In the genomic region with DNA sequence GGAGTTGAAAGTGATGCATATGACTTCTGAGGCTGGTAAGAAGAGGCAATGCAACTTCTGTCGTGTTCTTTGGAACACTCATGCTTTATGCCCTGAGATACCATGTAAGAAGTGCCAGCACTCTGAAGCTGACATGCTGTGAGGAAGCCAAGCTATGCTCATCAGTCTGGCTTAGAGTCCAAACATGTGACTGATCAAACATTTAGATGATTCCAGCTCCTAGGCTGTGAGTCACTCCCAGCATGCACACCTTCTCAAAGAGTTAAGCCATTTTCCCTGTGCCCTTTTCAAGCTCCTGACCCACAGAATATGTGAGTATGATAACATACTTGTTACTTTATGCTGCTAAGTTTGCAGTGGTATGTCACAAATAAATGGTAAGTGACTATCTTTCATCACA, we compare ENCODE assay signal across 26 cellular contexts. TPM values are rescaled to one million over a fixed set of nuclear protein-coding genes. Genes with fewer than 3 reads are reported as not detected.
DNase-seq lines count a peak whose midpoint lies in the region; ATAC-seq, FAIRE-seq and TF ChIP-seq lines count a peak whose summit lies in the region.
"Had no signal": no experiment of that assay in that cellular context is flagged by ENCODE, and none has a peak within 500 bp of the region (broad histone marks: within the 10 kb centered on the region; RNA-seq: fewer than 3 reads in every experiment).

No MANE protein-coding gene starts in this region.

- FAIRE-seq in K562 (lab: Jason Lieb, UNC) (no peak), D721Med (lab: Jason Lieb, UNC) (no peak)

- TF ChIP-seq EP300 in K562 (IDR thresholded peaks at IDR 0.05; ENCODE audit: low read length): no peak

- no peak overlapping the region for H3K4me2 ChIP-seq in K562 (ENCODE audit: insufficient read depth, low read length)

- H3K4me3 ChIP-seq in K562: no peak overlapping the region
- no peak overlapping the region for H3K4me3 ChIP-seq in spleen
- H3K4me3 ChIP-seq: body of pancreas, ovary, Peyer's patch, SK-N-MC had no signal

- TF ChIP-seq POLR2A in K562 (conservative IDR thresholded peaks at IDR 0.05) (no peak), spleen (IDR thresholded peaks at IDR 0.05) (no peak)

- peak overlapping the region; percentile 35 for H3K27ac Mint-ChIP-seq in memory B cell
- H3K27ac Mint-ChIP-seq: activated naive CD8-positive, alpha-beta T cell treated with anti-CD3 and anti-CD28 coated beads for 36 hours; activated T-helper 2 cell treated with anti-CD3 and anti-CD28 coated beads, Interferon-gamma antibody, Interleukin-2, Interleukin-4, amounts not matched to agents 10 μg/mL and 5 μg/mL and 100 μg/mL, durations not matched to agents 14 hours and 24 hours and 36 hours; CD4-positive, CD25-positive, alpha-beta regulatory T cell; endodermal cell; natural killer cell; T-helper 17 cell had no signal

- no peaks in the 10 kb centered on the region for H3K27me3 Mint-ChIP-seq in memory B cell
- H3K27me3 Mint-ChIP-seq: activated naive CD8-positive, alpha-beta T cell treated with anti-CD3 and anti-CD28 coated beads for 36 hours; CD4-positive, CD25-positive, alpha-beta regulatory T cell; IgD-negative memory B cell; T-helper 17 cell had no signal

- BruUV-seq in K562 (replicated peaks; lab: Mats Ljungman, UMichigan): no TSS peak

- POLR2A ChIA-PET in K562 (lab: Yijun Ruan, JAX): no interaction called here

- no peaks in the 10 kb centered on the region for H4K20me1 ChIP-seq in K562 (replicated peaks; ENCODE audit: control insufficient read depth, insufficient read depth, low read length)

- intact Hi-C loops in K562 (cut with micrococcal nuclease) (no loop called here), spleen (cut with DNase I; ENCODE audit: low total_unique reads) (no loop called here)

- CTCF ChIA-PET in K562 (lab: Yijun Ruan, JAX; ENCODE audit: low intra/inter-chr PET ratio): no interaction called here

- H3K79me2 ChIP-seq in K562 (ENCODE audit: control insufficient read depth, insufficient read depth, low read length): no peaks in the 10 kb centered on the region

- TF ChIP-seq CTCF in K562 (IDR thresholded peaks at IDR 0.05 in 2 of 3, conservative IDR thresholded peaks at IDR 0.05 in 1 of 3; ENCODE audit: insufficient read depth in 2 of 3, low read depth in 1 of 3, low read length in 3 of 3) (no peak), spleen (IDR thresholded peaks at IDR 0.05 in 8 of 11, conservative IDR thresholded peaks at IDR 0.05 in 3 of 11) (no peak), D721Med (IDR thresholded peaks at IDR 0.05; ENCODE audit: insufficient read depth, missing control alignments) (no peak)

- 7% methylated on average over 1 of the region's 1 CpG for WGBS in K562 (ENCODE audit: insufficient coverage, low coverage, missing lambda C conversion rate)
- WGBS in spleen, 5 donors: 85 to 100% (median 86%) methylated on average over 1 of the region's 1 CpG

- H3K9ac ChIP-seq in K562 (ENCODE audit: insufficient read depth in 1 of 2, low read depth in 2 of 2, low read length in 2 of 2): no peak overlapping the region

- no peak overlapping the region for H3K27ac ChIP-seq in K562 (ENCODE audit: extremely low read depth, low read depth, low read length)
- H3K27ac ChIP-seq in spleen: no peak overlapping the region
- H3K27ac ChIP-seq: body of pancreas, ovary, Peyer's patch, SK-N-MC had no signal

- no peaks in the 10 kb centered on the region for H3K9me3 Mint-ChIP-seq in memory B cell
- H3K9me3 Mint-ChIP-seq: activated naive CD8-positive, alpha-beta T cell treated with anti-CD3 and anti-CD28 coated beads for 36 hours; activated T-helper 2 cell treated with anti-CD3 and anti-CD28 coated beads, Interferon-gamma antibody, Interleukin-2, Interleukin-4, amounts not matched to agents 10 μg/mL and 5 μg/mL and 100 μg/mL, durations not matched to agents 14 hours and 24 hours and 36 hours; CD4-positive, CD25-positive, alpha-beta regulatory T cell; endodermal cell; IgD-negative memory B cell; natural killer cell had no signal

- peak; percentile 35 for DNase-seq in EL
- DNase-seq in HT1080 (ENCODE audit: low read depth): peak; percentile 59
- DNase-seq in K562 (ENCODE audit: extremely low read depth in 1 of 4, low spot score in 3 of 4): no peak
- no peak for DNase-seq in memory B cell (ENCODE audit: low spot score in 2 of 2)
- DNase-seq in spleen: no peak
- no peak for DNase-seq in D721Med (ENCODE audit: insufficient read length, low spot score)
- DNase-seq: activated CD4-positive, alpha-beta T cell treated with anti-CD3 and anti-CD28 coated beads, Interleukin-2, amount 50 U/mL, for 1 hour; activated naive CD8-positive, alpha-beta T cell treated with anti-CD3 and anti-CD28 coated beads for 36 hours; body of pancreas; CD4-positive, CD25-positive, alpha-beta regulatory T cell; cortex of kidney; endodermal cell; left colon; MM.1S; natural killer cell; NCI-H1417 treated with DMSO at 0.1 percent for 48 hours; NCI-H524; NK-92 treated with Interleukin-12 subunit alpha and Interleukin-12 subunit beta, amount 100 ng/mL, for 24 hours; ovary; Peyer's patch; stimulated activated CD4-positive, alpha-beta T cell treated with anti-CD3 and anti-CD28 coated beads, Interleukin-12 subunit alpha, Interleukin-12 subunit beta, amount 100 ng/mL, for 4 hours; T-helper 17 cell had no signal

- TF ChIP-seq RAD21 in K562 (CRISPR knock-in tag; conservative IDR thresholded peaks at IDR 0.05 in 1 of 2, IDR thresholded peaks at IDR 0.05 in 1 of 2): no peak

- ATAC-seq in K562: peak; percentile 31; the same call in 1 of the 3 replicates
- no peak for ATAC-seq in memory B cell (ENCODE audit: low read depth)
- no peak for ATAC-seq in HG03460 (IDR thresholded peaks at IDR 0.05; ENCODE audit: unreplicated experiment)
- ATAC-seq: body of pancreas, left colon, natural killer cell, T-helper 17 cell had no signal

- no peaks in the 10 kb centered on the region for H3K9me3 ChIP-seq in K562 (replicated peaks; ENCODE audit: control insufficient read depth, insufficient read depth, low read depth, low read length)
- H3K9me3 ChIP-seq in spleen: no peaks in the 10 kb centered on the region
- H3K9me3 ChIP-seq: body of pancreas, ovary, Peyer's patch had no signal

- peaks cover 34% of the 10 kb centered on the region for H3K4me1 Mint-ChIP-seq in memory B cell
- H3K4me1 Mint-ChIP-seq: CD4-positive, CD25-positive, alpha-beta regulatory T cell; natural killer cell; T-helper 17 cell had no signal

- H3K4me1 ChIP-seq in K562 (replicated peaks in 1 of 2; ENCODE audit: control insufficient read depth in 2 of 2, insufficient read depth in 2 of 2, low read length in 2 of 2) (no peaks in the 10 kb centered on the region; a peak in 1 of 5 replicates), spleen (peaks cover 0 to 25% (median 10%) of the 10 kb centered on the region in 6 donors)
- H3K4me1 ChIP-seq: body of pancreas had no signal

- H3K9me1 ChIP-seq in K562 (ENCODE audit: control insufficient read depth, insufficient read depth, low read length): no peaks in the 10 kb centered on the region

- H3K36me3 Mint-ChIP-seq in memory B cell: peaks cover 7% of the 10 kb centered on the region
- H3K36me3 Mint-ChIP-seq: CD4-positive, CD25-positive, alpha-beta regulatory T cell; natural killer cell had no signal

- no peaks in the 10 kb centered on the region for H3K36me3 ChIP-seq in K562 (ENCODE audit: control insufficient read depth, insufficient read depth, low read length)
- H3K36me3 ChIP-seq in spleen: no peaks in the 10 kb centered on the region
- H3K36me3 ChIP-seq: ovary, Peyer's patch had no signal

- in situ Hi-C loops in K562 (cut with MboI): no loop called here

- H3K27me3 ChIP-seq in K562 (ENCODE audit: control insufficient read depth in 2 of 2, insufficient read depth in 2 of 2, low read length in 2 of 2) (no peaks in the 10 kb centered on the region), spleen (replicated peaks in 1 of 7) (no peaks in the 10 kb centered on the region)
- H3K27me3 ChIP-seq: body of pancreas, ovary, Peyer's patch had no signal

- H3K4me3 Mint-ChIP-seq in memory B cell: no peak overlapping the region
- H3K4me3 Mint-ChIP-seq: activated naive CD8-positive, alpha-beta T cell treated with anti-CD3 and anti-CD28 coated beads for 36 hours; endodermal cell; natural killer cell; T-helper 17 cell had no signal

- no peak overlapping the region; the same call in 1 of the 2 replicates for H2AFZ ChIP-seq in K562 (ENCODE audit: low read depth, low read length)

TF ChIP-seq in K562, 482 proteins besides CTCF, POLR2A, EP300 and RAD21:
- TF ChIP-seq PURB (CRISPR knock-in tag; IDR thresholded peaks at IDR 0.05; ENCODE audit: low read depth): no peak

RNA-seq across cellular contexts. Expression of a gene that starts 15.8 kb away (rescaled TPM):
- 21.5 and 24.4 TPM in 2 replicates for total RNA-seq in HT1080 (2014; rRNA removed; shearing (Covaris generic))
- polyA plus RNA-seq in HT1080 (2015; cell fraction: cytosol; rRNA removed): 18.3 and 18.6 TPM in 2 replicates
- polyA plus RNA-seq in HT1080 (2015; cell fraction: nucleus; rRNA removed): 14.2 and 17.7 TPM in 2 replicates
- 5.3 and 17.4 TPM in 2 replicates for total RNA-seq in K562 (2011; cell fraction: chromatin; rRNA removed; ENCODE audit: low replicate concordance)
- total RNA-seq in K562 (2011; cell fraction: nucleolus; rRNA removed): 3.7 and 4.0 TPM in 2 replicates
- 5.6 and 8.5 TPM in 2 replicates for total RNA-seq in K562 (2011; cell fraction: nucleoplasm; rRNA removed)
- 31.9 and 32.1 TPM in 2 replicates for total RNA-seq in K562 (2014; rRNA removed)
- 47.4 and 52.9 TPM in 2 replicates for total RNA-seq in K562 (2014; rRNA removed; fragmentation: Illumina TruSeq; extraction: Trizol)
- 44.0 and 46.5 TPM in 2 replicates for total RNA-seq in K562 (2015; rRNA removed; fragmentation: Illumina TruSeq; extraction: Trizol)
- total RNA-seq in K562 (2021): 36.2 and 38.0 TPM in 2 replicates
- 36.5 and 42.5 TPM in 2 replicates for polyA plus RNA-seq in K562 (2011; rRNA removed)
- 10.2 and 18.3 TPM in 2 replicates for polyA plus RNA-seq in K562 (2011; cell fraction: cytosol; rRNA removed)
- 14.6 and 23.3 TPM in 2 replicates for polyA plus RNA-seq in K562 (2011; cell fraction: nucleus; rRNA removed)
- polyA plus RNA-seq in K562 (2012): 36.3 and 36.6 TPM in 2 replicates
- polyA plus RNA-seq in K562 (2014; fragmentation: Illumina TruSeq; extraction: Trizol): 41.8 and 49.2 TPM in 2 replicates
- polyA plus RNA-seq in K562 (2014; fragmentation: Nextera tagmentation; extraction: Ambion mirVana): 10 to 100 TPM; 22.6 to 30.1 TPM
- 27.2 and 30.1 TPM in 2 replicates for polyA plus RNA-seq in K562 (2014; rRNA removed)
- 34.5 and 38.4 TPM in 2 replicates for polyA minus RNA-seq in K562 (2011; rRNA and poly(A)+ RNA removed)
- 14.4 and 16.8 TPM in 2 replicates for polyA minus RNA-seq in K562 (2011; cell fraction: cytosol; rRNA and poly(A)+ RNA removed)
- polyA minus RNA-seq in K562 (2011; cell fraction: nucleus; rRNA and poly(A)+ RNA removed): 10.9 and 21.5 TPM in 2 replicates
- total RNA-seq in spleen: 10 to 100 TPM; 22.1 to 25.4 (median 24.6) TPM
- polyA plus RNA-seq in spleen: 10 to 100 TPM in 1 of 3 donors, 1 to 10 TPM in 2; 7.4 to 10.3 (median 9.0) TPM

Comparison
In these comparisons a context has a peak if more than half of its experiments do, and no peak if none do; other contexts are left out.
1. DNase-seq: peak in EL (single experiment) and HT1080 (single experiment); none in K562 (0 of 4), memory B cell (0 of 2), spleen (single experiment) and D721Med (single experiment).